Comparison of ENCODE assay signal across 22 cellular contexts in the genomic region with DNA sequence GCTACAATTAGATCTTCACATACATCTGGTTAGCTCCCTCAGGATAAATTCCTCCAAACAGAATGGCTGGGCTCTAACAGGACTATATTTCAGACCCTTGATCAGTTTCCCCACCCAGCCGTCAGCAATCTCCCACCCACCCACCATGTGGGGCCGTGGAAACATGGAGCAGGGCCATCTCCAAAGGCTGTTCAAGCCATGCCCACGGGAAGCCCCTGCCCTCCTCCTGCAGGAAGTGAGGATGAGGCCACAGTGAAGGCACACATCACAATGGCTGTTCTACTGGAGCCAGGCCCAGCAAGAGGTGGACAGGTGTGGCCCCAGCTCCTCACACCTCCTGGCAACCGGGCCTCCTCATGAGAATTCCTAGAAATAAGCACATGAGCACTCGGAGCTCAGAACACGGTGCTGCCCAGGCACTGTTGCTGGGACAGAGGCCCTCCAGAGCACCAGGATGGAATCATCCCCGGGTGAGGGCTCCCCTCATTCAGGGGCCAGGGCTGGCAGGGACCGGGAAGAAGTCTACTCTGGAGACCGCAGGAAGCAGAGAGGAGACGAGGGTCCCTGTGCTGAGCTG. TPM values are rescaled to one million over a fixed set of nuclear protein-coding genes. Genes with fewer than 3 reads are reported as not detected.
DNase-seq lines count a peak whose midpoint lies in the region; ATAC-seq, FAIRE-seq and TF ChIP-seq lines count a peak whose summit lies in the region.
"Had no signal": no experiment of that assay in that cellular context is flagged by ENCODE, and none has a peak within 500 bp of the region (broad histone marks: within the 10 kb centered on the region; RNA-seq: fewer than 3 reads in every experiment).

A gene (plus strand): TSS at position 311 of the 577 bp plus-strand sequence. CDS start 2,005 bp downstream, outside the sequence.

- H3K4me1 ChIP-seq in kidney (ENCODE audit: control insufficient read depth in 1 of 2, insufficient read depth in 1 of 2, low read depth in 1 of 2, low read length in 2 of 2) (peaks cover 0 to 4% of the 10 kb centered on the region in 2 donors), osteoblast (ENCODE audit: insufficient read depth, low read length) (peaks cover 38% of the 10 kb centered on the region)

- H3K9me3 ChIP-seq in kidney (ENCODE audit: control insufficient read depth in 1 of 2, low read length in 2 of 2) (no peaks in the 10 kb centered on the region), osteoblast (ENCODE audit: low read depth, low read length) (no peaks in the 10 kb centered on the region)
- H3K9me3 ChIP-seq: A549; BLaER1 treated with 17β-estradiol and CSF1 and Interleukin-3, amounts not matched to agents 10 nM and 100 nM; SJSA1 had no signal

- no peaks in the 10 kb centered on the region for H3K27me3 Mint-ChIP-seq in natural killer cell treated with Interleukin-12 subunit alpha and Interleukin-12 subunit beta and Interleukin-15 and Interleukin-18, amount 100 ng/mL, for 72 hours
- peaks cover 0 to 8% of the 10 kb centered on the region in 2 donors for H3K27me3 Mint-ChIP-seq in natural killer cell (ENCODE audit: low read depth in 2 of 2)
- H3K27me3 Mint-ChIP-seq in activated T-cell treated with anti-CD3 and anti-CD28 coated beads, Interleukin-2, amount 50 U/mL, for 72 hours (ENCODE audit: low read depth), result peaks cover 12% of the 10 kb centered on the region

- H3K36me3 Mint-ChIP-seq in natural killer cell treated with Interleukin-12 subunit alpha and Interleukin-12 subunit beta and Interleukin-15 and Interleukin-18, amount 100 ng/mL, for 72 hours, result no peaks in the 10 kb centered on the region
- H3K36me3 Mint-ChIP-seq in natural killer cell, result no peaks in the 10 kb centered on the region
- H3K36me3 Mint-ChIP-seq in activated T-cell treated with anti-CD3 and anti-CD28 coated beads, Interleukin-2, amount 50 U/mL, for 72 hours (ENCODE audit: insufficient read depth in 2 of 2), result peaks cover 0 to under 1% of the 10 kb centered on the region in 2 donors

- no peaks in the 10 kb centered on the region for H3K79me2 ChIP-seq in osteoblast (ENCODE audit: insufficient read depth, low read length)

- peaks cover 14 to 15% of the 10 kb centered on the region in 2 donors for H3K4me1 Mint-ChIP-seq in natural killer cell treated with Interleukin-12 subunit alpha and Interleukin-12 subunit beta and Interleukin-15 and Interleukin-18, amount 100 ng/mL, for 72 hours (ENCODE audit: low read depth in 2 of 2)
- H3K4me1 Mint-ChIP-seq in natural killer cell, result peaks cover 12 to 21% of the 10 kb centered on the region in 2 donors
- H3K4me1 Mint-ChIP-seq in activated T-cell treated with anti-CD3 and anti-CD28 coated beads, Interleukin-2, amount 50 U/mL, for 72 hours (ENCODE audit: low read depth), result peaks cover 30% of the 10 kb centered on the region

- no peaks in the 10 kb centered on the region for H3K9me3 Mint-ChIP-seq in natural killer cell treated with Interleukin-12 subunit alpha and Interleukin-12 subunit beta and Interleukin-15 and Interleukin-18, amount 100 ng/mL, for 72 hours
- no peaks in the 10 kb centered on the region for H3K9me3 Mint-ChIP-seq in natural killer cell
- no peaks in the 10 kb centered on the region for H3K9me3 Mint-ChIP-seq in activated T-cell treated with anti-CD3 and anti-CD28 coated beads, Interleukin-2, amount 50 U/mL, for 72 hours
- H3K9me3 Mint-ChIP-seq: CD8-positive, alpha-beta T cell had no signal

- no peak within 1 kb of the TSS for H3K4me3 ChIP-seq in kidney (ENCODE audit: low read length in 2 of 2)
- no peak within 1 kb of the TSS for H3K4me3 ChIP-seq in osteoblast (ENCODE audit: insufficient read depth, low read length)
- H3K4me3 ChIP-seq: A549; BLaER1 treated with 17β-estradiol and CSF1 and Interleukin-3, amounts not matched to agents 10 nM and 100 nM; GM23248; PC-9; SJSA1 had no signal

- no peak for ATAC-seq in natural killer cell treated with Interleukin-12 subunit alpha and Interleukin-12 subunit beta and Interleukin-15 and Interleukin-18, amount 100 ng/mL, for 72 hours
- ATAC-seq in natural killer cell, result no peak
- no peak for ATAC-seq in GM21526 (IDR thresholded peaks at IDR 0.05; ENCODE audit: low FRiP score, unreplicated experiment)
- ATAC-seq in activated T-cell treated with anti-CD3 and anti-CD28 coated beads, Interleukin-2, amount 50 U/mL, for 72 hours (replicated peaks in 1 of 2), result no peak
- ATAC-seq: A549; CD8-positive, alpha-beta T cell; HCT116 had no signal

- intact Hi-C loops in natural killer cell (cut with micrococcal nuclease) (loop anchor here (5.0 kb wide), 1 partner anchor 85 kb away; a partner anchor contains a TSS), kidney (cut with DNase I) (loop anchor here (5.0 to 10.0 kb wide), 2 partner anchors 77 to 225 kb away; no protein-coding TSS in a partner anchor)

- H3K27ac ChIP-seq in kidney (ENCODE audit: low read depth in 2 of 2, low read length in 2 of 2) (no peak within 1 kb of the TSS), osteoblast (ENCODE audit: low read depth, low read length) (no peak within 1 kb of the TSS)
- H3K27ac ChIP-seq: A549; BLaER1 treated with 17β-estradiol and CSF1 and Interleukin-3, amounts not matched to agents 10 nM and 100 nM; GM23248; PC-9; SJSA1 had no signal

- H3K4me3 Mint-ChIP-seq in natural killer cell treated with Interleukin-12 subunit alpha and Interleukin-12 subunit beta and Interleukin-15 and Interleukin-18, amount 100 ng/mL, for 72 hours, result no peak within 1 kb of the TSS
- no peak within 1 kb of the TSS for H3K4me3 Mint-ChIP-seq in natural killer cell
- no peak within 1 kb of the TSS for H3K4me3 Mint-ChIP-seq in activated T-cell treated with anti-CD3 and anti-CD28 coated beads, Interleukin-2, amount 50 U/mL, for 72 hours
- H3K4me3 Mint-ChIP-seq: CD8-positive, alpha-beta T cell had no signal

- no peak within 1 kb of the TSS for H3K9ac ChIP-seq in kidney (ENCODE audit: low read length in 2 of 2)
- H3K9ac ChIP-seq: GM23248 had no signal

- H3K27me3 ChIP-seq in osteoblast (ENCODE audit: insufficient read depth, low read length), result no peaks in the 10 kb centered on the region
- H3K27me3 ChIP-seq: BLaER1 treated with 17β-estradiol and CSF1 and Interleukin-3, amounts not matched to agents 10 nM and 100 nM; SJSA1 had no signal

- H3K27ac Mint-ChIP-seq in natural killer cell treated with Interleukin-12 subunit alpha and Interleukin-12 subunit beta and Interleukin-15 and Interleukin-18, amount 100 ng/mL, for 72 hours, result no peak within 1 kb of the TSS
- no peak within 1 kb of the TSS for H3K27ac Mint-ChIP-seq in natural killer cell
- no peak within 1 kb of the TSS for H3K27ac Mint-ChIP-seq in activated T-cell treated with anti-CD3 and anti-CD28 coated beads, Interleukin-2, amount 50 U/mL, for 72 hours
- H3K27ac Mint-ChIP-seq: CD8-positive, alpha-beta T cell had no signal

- TF ChIP-seq CTCF in natural killer cell (IDR thresholded peaks at IDR 0.05) (no peak), kidney (IDR thresholded peaks at IDR 0.05; ENCODE audit: borderline replicate concordance, extremely low read depth, insufficient read depth) (no peak), osteoblast (IDR thresholded peaks at IDR 0.05; ENCODE audit: extremely low read depth, low read depth, low read length) (no peak)

- no peak for FAIRE-seq in kidney (lab: Jason Lieb, UNC)
- FAIRE-seq: A549 had no signal

- H3K36me3 ChIP-seq in kidney (ENCODE audit: control insufficient read depth in 1 of 2, insufficient read depth in 2 of 2, low read length in 2 of 2) (no peaks in the 10 kb centered on the region), osteoblast (ENCODE audit: insufficient read depth, low read length) (no peaks in the 10 kb centered on the region)
- H3K36me3 ChIP-seq: SJSA1 had no signal

- no peak within 1 kb of the TSS for H3K4me2 ChIP-seq in osteoblast (ENCODE audit: insufficient read depth, low read length)
- H3K4me2 ChIP-seq: A549, PC-9 had no signal

- H4K20me1 ChIP-seq in osteoblast (ENCODE audit: insufficient read depth, low read length), result peaks cover 22% of the 10 kb centered on the region

- H2AFZ ChIP-seq in osteoblast (ENCODE audit: low read length), result no peak within 1 kb of the TSS
- H2AFZ ChIP-seq: GM23248, PC-9 had no signal

- DNase-seq in natural killer cell treated with Interleukin-12 subunit alpha and Interleukin-12 subunit beta and Interleukin-15 and Interleukin-18, amount 100 ng/mL, for 72 hours (ENCODE audit: low spot score), result peak; percentile 59
- DNase-seq in natural killer cell, result no peak
- DNase-seq in kidney, result peak; percentile 56
- peak; percentile 47 for DNase-seq in osteoblast (ENCODE audit: insufficient read length, low spot score, missing footprints)
- no peak for DNase-seq in activated T-cell treated with anti-CD3 and anti-CD28 coated beads, Interleukin-2, amount 50 U/mL, for 72 hours
- DNase-seq in NCI-H1105 (lab: John Stamatoyannopoulos, UW), result no peak
- DNase-seq: Calu3; CD8-positive, alpha-beta T cell; GF-D8; GM23248; KG1; MV-4-11; NCI-H1417; NCI-H187 treated with DMSO at 0.1 percent for 48 hours; NCI-H345; NCI-H524 treated with DMSO at 0.1 percent for 48 hours; PC-9 had no signal

RNA-seq across cellular contexts. Expression of the gene that starts here (rescaled TPM):
- not detected for total RNA-seq in natural killer cell treated with Interleukin-12 subunit alpha and Interleukin-12 subunit beta and Interleukin-15 and Interleukin-18, amount 100 ng/mL, for 72 hours
- total RNA-seq in natural killer cell, result 1 to 10 TPM in 1 of 3 donors, under 1 TPM in 2; 0.21 to 1.1 (median 0.29) TPM
- total RNA-seq in kidney, result not detected
- not detected for polyA plus RNA-seq in kidney (ENCODE audit: insufficient read depth, low read depth, low replicate concordance)
- total RNA-seq in osteoblast, result not detected in 2 replicates
- not detected for total RNA-seq in activated T-cell treated with anti-CD3 and anti-CD28 coated beads, Interleukin-2, amount 50 U/mL, for 72 hours
- total RNA-seq: Calu3; CD8-positive, alpha-beta T cell; GM23248; PC-9; SJSA1 had no signal
- polyA plus RNA-seq: A549, GM23248 had no signal

Comparison
In these comparisons a context has a peak if more than half of its experiments do, and no peak if none do; other contexts are left out.
1. Peak in DNase-seq in natural killer cell treated with Interleukin-12 subunit alpha and Interleukin-12 subunit beta and Interleukin-15 and Interleukin-18, amount 100 ng/mL, for 72 hours; RNA of the gene not detected or under 1 TPM.
2. Peak in DNase-seq in kidney; RNA of the gene not detected or under 1 TPM.
3. Peak in DNase-seq in osteoblast; RNA of the gene not detected or under 1 TPM.